In the genomic region with DNA sequence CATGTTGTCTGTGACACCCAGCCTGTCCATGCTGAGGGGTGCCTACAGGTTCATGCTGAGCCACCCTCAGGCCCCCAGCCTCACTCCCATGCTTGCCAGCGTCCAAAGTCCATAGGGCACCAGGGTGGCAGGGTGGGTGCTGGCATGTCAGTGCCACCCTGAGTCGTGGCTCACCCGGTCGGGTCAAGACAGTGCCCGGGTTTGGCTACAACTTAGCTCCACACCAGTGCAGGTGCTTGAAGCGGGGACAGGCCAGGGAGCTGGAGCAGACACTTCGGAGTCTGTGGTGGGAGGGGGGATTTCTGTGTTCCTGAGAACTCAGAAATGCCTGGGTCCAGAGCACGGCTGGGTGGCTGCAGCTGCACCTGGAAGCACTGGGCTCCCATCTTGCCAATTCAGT, we compare ENCODE assay signal across 19 cellular contexts.
DNase-seq lines count a peak whose midpoint lies in the region; ATAC-seq and FAIRE-seq lines count a peak whose summit lies in the region.
"Had no signal": no experiment of that assay in that cellular context is flagged by ENCODE, and none has a peak within 500 bp of the region (broad histone marks: within the 10 kb centered on the region; RNA-seq: fewer than 3 reads in every experiment).

No MANE protein-coding gene starts in this region.

- H4K91ac ChIP-seq in neuronal stem cell (ENCODE audit: low read depth, low read length, poor library complexity) = no peak overlapping the region

- no peak overlapping the region for H2BK5ac ChIP-seq in neuronal stem cell (ENCODE audit: low read length)

- H3K79me1 ChIP-seq in neuronal stem cell (ENCODE audit: low read depth, low read length) = no peaks in the 10 kb centered on the region

- no peak overlapping the region for H2BK12ac ChIP-seq in neuronal stem cell (ENCODE audit: low read length)

- H3K9me3 ChIP-seq in neuronal stem cell (replicated peaks in 1 of 2; ENCODE audit: control insufficient read depth in 2 of 2, insufficient read depth in 1 of 2, low read depth in 1 of 2, low read length in 2 of 2) (no peaks in the 10 kb centered on the region), small intestine (ENCODE audit: control insufficient read depth, low read depth) (no peaks in the 10 kb centered on the region)
- H3K9me3 ChIP-seq: HAP-1 had no signal

- H3K27me3 Mint-ChIP-seq in activated naive CD8-positive, alpha-beta T cell treated with anti-CD3 and anti-CD28 coated beads, Interleukin-2, amount 10 ng/mL, durations not matched to agents 7 days and 5 days = no peaks in the 10 kb centered on the region
- H3K27me3 Mint-ChIP-seq in activated naive CD8-positive, alpha-beta T cell treated with anti-CD3 and anti-CD28 coated beads for 36 hours = no peaks in the 10 kb centered on the region
- H3K27me3 Mint-ChIP-seq in stimulated activated memory B cell treated with anti-CD40 and anti-IgM and Interleukin-4, amounts not matched to agents 10 μg/mL and 1 μg/mL and 100 μg/mL, for 72 hours = no peaks in the 10 kb centered on the region

- H3K14ac ChIP-seq in neuronal stem cell (ENCODE audit: low read length) = no peak overlapping the region

- no peak overlapping the region for H3K4me3 Mint-ChIP-seq in activated naive CD8-positive, alpha-beta T cell treated with anti-CD3 and anti-CD28 coated beads, Interleukin-2, amount 10 ng/mL, durations not matched to agents 7 days and 5 days
- no peak overlapping the region for H3K4me3 Mint-ChIP-seq in activated naive CD8-positive, alpha-beta T cell treated with anti-CD3 and anti-CD28 coated beads for 36 hours
- no peak overlapping the region for H3K4me3 Mint-ChIP-seq in stimulated activated memory B cell treated with anti-CD40 and anti-IgM and Interleukin-4, amounts not matched to agents 10 μg/mL and 1 μg/mL and 100 μg/mL, for 72 hours
- H3K4me3 Mint-ChIP-seq: CD14-positive monocyte; CD8-positive, alpha-beta T cell had no signal

- no peak overlapping the region for H3K4ac ChIP-seq in neuronal stem cell (ENCODE audit: low read length)

- no peak for ATAC-seq in activated naive CD8-positive, alpha-beta T cell treated with anti-CD3 and anti-CD28 coated beads, Interleukin-2, amount 10 ng/mL, durations not matched to agents 7 days and 5 days (ENCODE audit: low read depth)
- peak; percentile 59 for ATAC-seq in stimulated activated memory B cell treated with anti-CD40 and anti-IgM and Interleukin-4, amounts not matched to agents 10 μg/mL and 1 μg/mL and 100 μg/mL, for 72 hours
- ATAC-seq in GM19463 (IDR thresholded peaks at IDR 0.05; ENCODE audit: unreplicated experiment) = no peak
- ATAC-seq: CD8-positive, alpha-beta T cell had no signal

- H3K36me3 Mint-ChIP-seq in activated naive CD8-positive, alpha-beta T cell treated with anti-CD3 and anti-CD28 coated beads, Interleukin-2, amount 10 ng/mL, durations not matched to agents 7 days and 5 days = no peaks in the 10 kb centered on the region
- no peaks in the 10 kb centered on the region for H3K36me3 Mint-ChIP-seq in activated naive CD8-positive, alpha-beta T cell treated with anti-CD3 and anti-CD28 coated beads for 36 hours
- no peaks in the 10 kb centered on the region for H3K36me3 Mint-ChIP-seq in stimulated activated memory B cell treated with anti-CD40 and anti-IgM and Interleukin-4, amounts not matched to agents 10 μg/mL and 1 μg/mL and 100 μg/mL, for 72 hours
- H3K36me3 Mint-ChIP-seq: CD14-positive monocyte; CD8-positive, alpha-beta T cell had no signal

- H3K27ac ChIP-seq in neuronal stem cell (replicated peaks; ENCODE audit: low read length) (no peak overlapping the region), small intestine (ENCODE audit: low read depth in 1 of 2, low read length in 1 of 2) (no peak overlapping the region)
- H3K27ac ChIP-seq: 22Rv1 had no signal

- peak overlapping the region; percentile 27 for H3K27ac Mint-ChIP-seq in activated naive CD8-positive, alpha-beta T cell treated with anti-CD3 and anti-CD28 coated beads, Interleukin-2, amount 10 ng/mL, durations not matched to agents 7 days and 5 days
- H3K27ac Mint-ChIP-seq in activated naive CD8-positive, alpha-beta T cell treated with anti-CD3 and anti-CD28 coated beads for 36 hours = no peak overlapping the region
- no peak overlapping the region for H3K27ac Mint-ChIP-seq in stimulated activated memory B cell treated with anti-CD40 and anti-IgM and Interleukin-4, amounts not matched to agents 10 μg/mL and 1 μg/mL and 100 μg/mL, for 72 hours
- H3K27ac Mint-ChIP-seq: CD14-positive monocyte; CD8-positive, alpha-beta T cell had no signal

- no peak overlapping the region for H4K8ac ChIP-seq in neuronal stem cell (ENCODE audit: low read depth, low read length)

- no peaks in the 10 kb centered on the region for H3K4me1 Mint-ChIP-seq in activated naive CD8-positive, alpha-beta T cell treated with anti-CD3 and anti-CD28 coated beads, Interleukin-2, amount 10 ng/mL, durations not matched to agents 7 days and 5 days
- no peaks in the 10 kb centered on the region for H3K4me1 Mint-ChIP-seq in activated naive CD8-positive, alpha-beta T cell treated with anti-CD3 and anti-CD28 coated beads for 36 hours
- H3K4me1 Mint-ChIP-seq in stimulated activated memory B cell treated with anti-CD40 and anti-IgM and Interleukin-4, amounts not matched to agents 10 μg/mL and 1 μg/mL and 100 μg/mL, for 72 hours = no peaks in the 10 kb centered on the region
- H3K4me1 Mint-ChIP-seq: CD14-positive monocyte had no signal

- no CpG with 5 or more reads among the region's 8 CpGs for WGBS in neuronal stem cell (ENCODE audit: extremely low coverage in 2 of 2, insufficient read length in 2 of 2, insufficient replicate concordance in 1 of 2), 2 donors
- WGBS in small intestine, 3 donors = 72 to 80% (median 72%) methylated on average over 8 of the region's 8 CpGs

- no peak overlapping the region for H3K18ac ChIP-seq in neuronal stem cell (ENCODE audit: low read length)

- H3K9me3 Mint-ChIP-seq in activated naive CD8-positive, alpha-beta T cell treated with anti-CD3 and anti-CD28 coated beads, Interleukin-2, amount 10 ng/mL, durations not matched to agents 7 days and 5 days = peaks cover 3% of the 10 kb centered on the region
- peaks cover 1% of the 10 kb centered on the region for H3K9me3 Mint-ChIP-seq in activated naive CD8-positive, alpha-beta T cell treated with anti-CD3 and anti-CD28 coated beads for 36 hours
- H3K9me3 Mint-ChIP-seq in stimulated activated memory B cell treated with anti-CD40 and anti-IgM and Interleukin-4, amounts not matched to agents 10 μg/mL and 1 μg/mL and 100 μg/mL, for 72 hours = peaks cover 7% of the 10 kb centered on the region

- H3K4me3 ChIP-seq in neuronal stem cell (ENCODE audit: low read length in 2 of 2) (no peak overlapping the region), small intestine (ENCODE audit: low read depth in 1 of 2, low read length in 2 of 2) (no peak overlapping the region)
- H3K4me3 ChIP-seq: HAP-1 had no signal

- no peak overlapping the region for H2BK15ac ChIP-seq in neuronal stem cell (ENCODE audit: low read length)

- no peak overlapping the region for H2BK120ac ChIP-seq in neuronal stem cell (ENCODE audit: low read depth, low read length)

- no peak for DNase-seq in activated naive CD8-positive, alpha-beta T cell treated with anti-CD3 and anti-CD28 coated beads, Interleukin-2, amount 10 ng/mL, durations not matched to agents 7 days and 5 days
- no peak for DNase-seq in activated naive CD8-positive, alpha-beta T cell treated with anti-CD3 and anti-CD28 coated beads for 36 hours
- DNase-seq in neuronal stem cell (ENCODE audit: low spot score) (no peak), NCI-H2196 treated with DMSO at 0.1 percent for 48 hours (lab: John Stamatoyannopoulos, UW; ENCODE audit: unreplicated experiment) (no peak), small intestine (no peak)
- DNase-seq: CD8-positive, alpha-beta T cell; COR-L47; DMS153; DMS79 treated with DMSO at 0.1 percent for 48 hours; EL had no signal

- no peaks in the 10 kb centered on the region for H3K4me1 ChIP-seq in neuronal stem cell (ENCODE audit: control insufficient read depth in 2 of 2, insufficient read depth in 1 of 2, low read depth in 1 of 2, low read length in 2 of 2)
- no peaks in the 10 kb centered on the region for H3K4me1 ChIP-seq in small intestine (ENCODE audit: control insufficient read depth in 2 of 2, insufficient read depth in 1 of 2, low read depth in 1 of 2, low read length in 1 of 2)
- H3K4me1 ChIP-seq: HAP-1 had no signal

- FAIRE-seq in small intestine (lab: Jason Lieb, UNC) = no peak
- FAIRE-seq: D721Med, G401.6, GM12891, H1 had no signal

- H3K4me2 ChIP-seq in neuronal stem cell (ENCODE audit: insufficient read depth, low read length, poor library complexity, severe bottlenecking) = no peak overlapping the region

- H3K36me3 ChIP-seq in neuronal stem cell (replicated peaks in 1 of 2; ENCODE audit: control insufficient read depth in 2 of 2, insufficient read depth in 2 of 2, low read length in 2 of 2) = no peaks in the 10 kb centered on the region
- no peaks in the 10 kb centered on the region for H3K36me3 ChIP-seq in small intestine (ENCODE audit: control insufficient read depth in 2 of 2, insufficient read depth in 2 of 2, low read length in 2 of 2)
- H3K36me3 ChIP-seq: HAP-1 had no signal

- H3K9ac ChIP-seq in neuronal stem cell (ENCODE audit: low read depth, low read length, poor library complexity) = no peak overlapping the region

- POLR2A ChIA-PET in activated naive CD8-positive, alpha-beta T cell treated with anti-CD3 and anti-CD28 coated beads, Interleukin-2, amount 10 ng/mL, durations not matched to agents 7 days and 5 days (lab: Charles Lee) = no interaction called here

- peak overlapping the region; percentile 13 for H3K23ac ChIP-seq in neuronal stem cell (ENCODE audit: low read depth, low read length, poor library complexity)

- no peak overlapping the region for H2AK5ac ChIP-seq in neuronal stem cell (ENCODE audit: low read depth, low read length)

- H2AFZ ChIP-seq in neuronal stem cell (ENCODE audit: low read length) = no peak overlapping the region

- H3K27me3 ChIP-seq in neuronal stem cell (ENCODE audit: control insufficient read depth in 3 of 3, insufficient read depth in 3 of 3, low read depth in 1 of 3, low read length in 3 of 3) = no peaks in the 10 kb centered on the region
- H3K27me3 ChIP-seq in small intestine (ENCODE audit: control insufficient read depth in 2 of 2, insufficient read depth in 2 of 2, low read length in 2 of 2) = no peaks in the 10 kb centered on the region
